ENCODE assay signal across 1 cellular context in genomic region chr13:101523154-101523669, GRCh38.
TF ChIP-seq lines count a peak whose summit lies in the region.

No MANE protein-coding gene starts in this region.

TF ChIP-seq in neural cell, 6 proteins besides CTCF, POLR2A, EP300 and RAD21:
- TF ChIP-seq POLR2AphosphoS5 (IDR thresholded peaks at IDR 0.05): peak; percentile 85
- TF ChIP-seq EZH2 (IDR thresholded peaks at IDR 0.05; ENCODE audit: borderline replicate concordance, insufficient read depth, low read length, poor library complexity, severe bottlenecking): no peak
